In the genomic region with DNA sequence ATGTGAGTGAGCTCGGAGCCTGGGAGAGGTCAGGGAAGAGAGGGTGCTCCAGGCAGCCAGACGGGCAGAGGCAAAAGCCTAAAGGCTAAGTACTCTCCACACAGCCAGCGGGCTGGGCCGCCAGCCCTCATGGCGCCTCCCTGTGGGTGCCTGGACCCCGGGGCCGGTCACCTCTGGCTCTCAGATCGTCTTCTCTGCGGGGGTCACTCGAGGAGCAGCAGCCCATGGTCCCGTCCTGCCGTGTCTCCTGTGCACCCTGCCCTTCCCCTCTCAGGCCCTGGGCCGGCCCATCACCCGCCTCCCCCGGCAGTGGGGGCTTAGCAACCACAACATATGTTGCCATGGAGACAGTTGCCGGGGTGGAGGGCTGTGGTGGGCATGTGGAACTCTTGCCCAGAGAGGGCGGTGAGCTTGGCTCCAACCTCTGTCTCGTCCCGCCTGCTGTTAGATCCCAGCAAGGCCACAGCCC, we compare ENCODE assay signal across 18 cellular contexts. TPM values are rescaled to one million over a fixed set of nuclear protein-coding genes. Genes with fewer than 3 reads are reported as not detected.
DNase-seq lines count a peak whose midpoint lies in the region; ATAC-seq and TF ChIP-seq lines count a peak whose summit lies in the region.
"Had no signal": no experiment of that assay in that cellular context is flagged by ENCODE, and none has a peak within 500 bp of the region (broad histone marks: within the 10 kb centered on the region; RNA-seq: fewer than 3 reads in every experiment).

No MANE protein-coding gene starts in this region.

- no peak overlapping the region for H2AFZ ChIP-seq in SK-N-SH (ENCODE audit: low read depth)

- intact Hi-C loops in tibial artery (cut with DNase I; ENCODE audit: low total_unique reads), result loop anchor here (5.0 kb wide), 2 partner anchors 86 to 136 kb away; partner anchors contain the start of genes CDK9 and TOR2A

- no peak for TF ChIP-seq CTCF in SK-N-SH (IDR thresholded peaks at IDR 0.05)
- no peak for TF ChIP-seq CTCF in nephron progenitor cell (IDR thresholded peaks at IDR 0.05)
- TF ChIP-seq CTCF in tibial artery (IDR thresholded peaks at IDR 0.05), result no peak
- TF ChIP-seq CTCF in omental fat pad (IDR thresholded peaks at IDR 0.05), result no peak

- no peaks in the 10 kb centered on the region for H3K9me2 ChIP-seq in SK-N-SH

- H3K4me3 ChIP-seq in SK-N-SH (ENCODE audit: low read depth in 2 of 2, low read length in 1 of 2), result no peak overlapping the region
- no peak overlapping the region for H3K4me3 ChIP-seq in ectodermal cell (ENCODE audit: insufficient read depth, low read depth, low read length)
- H3K4me3 ChIP-seq in tibial artery, result no peak overlapping the region
- H3K4me3 ChIP-seq: colonic mucosa, upper lobe of right lung had no signal

- H3K27me3 ChIP-seq in SK-N-SH (ENCODE audit: insufficient read depth), result no peaks in the 10 kb centered on the region
- H3K27me3 ChIP-seq in ectodermal cell (ENCODE audit: control insufficient read depth, insufficient read depth, low read length, poor library complexity, severe bottlenecking), result no peaks in the 10 kb centered on the region
- no peaks in the 10 kb centered on the region for H3K27me3 ChIP-seq in tibial artery
- H3K27me3 ChIP-seq: colonic mucosa, upper lobe of right lung had no signal

- no peak overlapping the region for H3K4me3 Mint-ChIP-seq in nephron progenitor cell
- H3K4me3 Mint-ChIP-seq: activated naive CD8-positive, alpha-beta T cell treated with anti-CD3 and anti-CD28 coated beads for 36 hours; activated T-cell treated with anti-CD3 and anti-CD28 coated beads, Interleukin-2, amount 50 U/mL, for 24 hours had no signal

- H3F3A ChIP-seq in SK-N-SH (replicated peaks; ENCODE audit: insufficient read depth), result no peaks in the 10 kb centered on the region

- ATAC-seq in SK-N-SH treated with all-trans-retinoic acid at 6 μM for 48 hours (no peak), omental fat pad (ENCODE audit: low FRiP score) (no peak), HG03432 (IDR thresholded peaks at IDR 0.05; ENCODE audit: unreplicated experiment) (no peak)

- no peak for TF ChIP-seq EP300 in SK-N-SH (IDR thresholded peaks at IDR 0.05; ENCODE audit: borderline replicate concordance in 1 of 2, low read depth in 1 of 2, low read length in 1 of 2)

- no peak for TF ChIP-seq RAD21 in SK-N-SH (IDR thresholded peaks at IDR 0.05; ENCODE audit: low read length)

- 82% methylated on average over 7 of the region's 19 CpGs for WGBS in SK-N-SH (ENCODE audit: low lambda C conversion rate)
- WGBS in ectodermal cell, 2 experiments, result 72 to 80% methylated on average over 19 of the region's 19 CpGs

- H3K4me1 Mint-ChIP-seq in nephron progenitor cell, result peaks cover 60% of the 10 kb centered on the region

- H3K4me2 ChIP-seq in SK-N-SH, result no peak overlapping the region

- H3K27ac Mint-ChIP-seq in nephron progenitor cell, result no peak overlapping the region
- H3K27ac Mint-ChIP-seq: activated naive CD8-positive, alpha-beta T cell treated with anti-CD3 and anti-CD28 coated beads for 36 hours; activated T-cell treated with anti-CD3 and anti-CD28 coated beads, Interleukin-2, amount 50 U/mL, for 24 hours had no signal

- H3K4me1 ChIP-seq in SK-N-SH (ENCODE audit: control insufficient read depth in 1 of 2, insufficient read depth in 2 of 2, low read depth in 1 of 2, low read length in 1 of 2) (peaks cover 9 to 37% of the 10 kb centered on the region in 2 experiments; a peak in 2 of 4 replicates), ectodermal cell (ENCODE audit: control insufficient read depth, insufficient read depth, low read length) (peaks cover 29% of the 10 kb centered on the region), tibial artery (peaks cover 0 to 49% (median 49%) of the 10 kb centered on the region in 4 donors)

- CTCF ChIA-PET in SK-N-SH (lab: Yijun Ruan, JAX), result interaction anchor here (0.6 to 10.6 kb wide), 11 partner anchors 9 to 168 kb away, joined by 3 to 116 read pairs (median 7); partner anchors contain the start of genes CDK9, ENG and TOR2A

- no peaks in the 10 kb centered on the region for H4K20me1 ChIP-seq in SK-N-SH (ENCODE audit: insufficient read depth)

- no peak overlapping the region for H3K9ac ChIP-seq in SK-N-SH

- H3K27ac ChIP-seq in SK-N-SH (ENCODE audit: low read depth in 2 of 2, low read length in 1 of 2) (no peak overlapping the region), ectodermal cell (ENCODE audit: insufficient read depth, low read depth, low read length, poor library complexity, severe bottlenecking) (peak overlapping the region; percentile 6), tibial artery (peak overlapping the region; percentile 76 to 81)

- DNase-seq in SK-N-SH (peak; percentile 77), nephron progenitor cell (peak; percentile 44), tibial artery (no peak), omental fat pad (ENCODE audit: low spot score) (no peak), G401 (ENCODE audit: low spot score) (no peak)
- DNase-seq: activated naive CD8-positive, alpha-beta T cell treated with anti-CD3 and anti-CD28 coated beads for 36 hours; activated T-cell treated with anti-CD3 and anti-CD28 coated beads, Interleukin-2, amount 50 U/mL, for 24 hours; mesendoderm; NCI-H2081; RPMI8226; stimulated activated CD4-positive, alpha-beta T cell treated with anti-CD3 and anti-CD28 coated beads, Interleukin-2, amount 100 ng/mL, for 24 hours; stimulated activated CD8-positive, alpha-beta memory T cell treated with anti-CD3 and anti-CD28 coated beads, Interleukin-4, amount 100 ng/mL, for 48 hours; T-helper 2 cell had no signal

- H3K9me3 ChIP-seq in SK-N-SH (no peaks in the 10 kb centered on the region), ectodermal cell (ENCODE audit: control insufficient read depth, low read length) (no peaks in the 10 kb centered on the region), tibial artery (no peaks in the 10 kb centered on the region)
- H3K9me3 ChIP-seq: colonic mucosa, upper lobe of right lung had no signal

- POLR2A ChIA-PET in SK-N-SH (lab: Yijun Ruan, JAX), result interaction anchor here (0.9 kb wide), 2 partner anchors 11 to 42 kb away, joined by 3 read pairs; no protein-coding TSS in a partner anchor

- H3K36me3 ChIP-seq in SK-N-SH (replicated peaks in 1 of 2; ENCODE audit: control insufficient read depth in 1 of 2, insufficient read depth in 2 of 2, low read length in 1 of 2) (peaks cover 0 to 12% of the 10 kb centered on the region in 2 experiments), ectodermal cell (ENCODE audit: control insufficient read depth, insufficient read depth, low read length) (no peaks in the 10 kb centered on the region), tibial artery (peaks cover 0 to 49% (median 36%) of the 10 kb centered on the region in 3 donors)
- H3K36me3 ChIP-seq: colonic mucosa had no signal

- H3K79me2 ChIP-seq in SK-N-SH (ENCODE audit: insufficient read depth), result peaks cover 7% of the 10 kb centered on the region; the same call in 1 of the 2 replicates

- no peaks in the 10 kb centered on the region for H3K9me3 Mint-ChIP-seq in nephron progenitor cell
- H3K9me3 Mint-ChIP-seq: activated naive CD8-positive, alpha-beta T cell treated with anti-CD3 and anti-CD28 coated beads for 36 hours; activated T-cell treated with anti-CD3 and anti-CD28 coated beads, Interleukin-2, amount 50 U/mL, for 24 hours had no signal

- H3K27me3 Mint-ChIP-seq in nephron progenitor cell (ENCODE audit: low read depth, poor library complexity), result no peaks in the 10 kb centered on the region

- in situ Hi-C loops in G401 (cut with HindIII; ENCODE audit: low sequenced_read_pairs), result no loop called here

- H3K36me3 Mint-ChIP-seq in nephron progenitor cell (ENCODE audit: low read depth), result peaks cover 5% of the 10 kb centered on the region
- H3K36me3 Mint-ChIP-seq: activated naive CD8-positive, alpha-beta T cell treated with anti-CD3 and anti-CD28 coated beads for 36 hours had no signal

RNA-seq across cellular contexts. Expression of gene AK1, which starts 4.2 kb away (rescaled TPM):
- 103 and 125 TPM in 2 replicates for polyA plus RNA-seq in SK-N-SH (2012; rRNA removed)
- polyA plus RNA-seq in SK-N-SH (2012; cell fraction: cytosol; rRNA removed), result 65.8 and 85.2 TPM in 2 replicates
- polyA plus RNA-seq in SK-N-SH (2012; cell fraction: nucleus; rRNA removed), result 98.3 and 147 TPM in 2 replicates
- polyA plus RNA-seq in ectodermal cell (2013, experiment 1 of 4), result 39.2 TPM
- polyA plus RNA-seq in ectodermal cell (2013, experiment 2 of 4), result 27.4 TPM
- polyA plus RNA-seq in ectodermal cell (2013, experiment 3 of 4), result 31.3 TPM
- 35.0 TPM for polyA plus RNA-seq in ectodermal cell (2013, experiment 4 of 4)
- total RNA-seq in omental fat pad, result 10 to 100 TPM; 28.5 to 93.4 (median 54.1) TPM
- total RNA-seq in G401 (2014; rRNA removed; shearing (Covaris generic)), result 46.4 and 62.6 TPM in 2 replicates

RNA-seq across cellular contexts. Expression of gene ENG, which starts 18.8 kb away (rescaled TPM):
- 8.8 and 18.8 TPM in 2 replicates for polyA plus RNA-seq in SK-N-SH (2012; rRNA removed)
- polyA plus RNA-seq in SK-N-SH (2012; cell fraction: cytosol; rRNA removed), result 8.8 and 16.2 TPM in 2 replicates
- 25.8 and 27.5 TPM in 2 replicates for polyA plus RNA-seq in SK-N-SH (2012; cell fraction: nucleus; rRNA removed)
- polyA plus RNA-seq in ectodermal cell (2013, experiment 1 of 4), result 0.46 TPM
- polyA plus RNA-seq in ectodermal cell (2013, experiment 2 of 4), result 0.44 TPM
- polyA plus RNA-seq in ectodermal cell (2013, experiment 3 of 4), result 0.43 TPM
- 0.53 TPM for polyA plus RNA-seq in ectodermal cell (2013, experiment 4 of 4)
- total RNA-seq in omental fat pad, result 100 to 1,000 TPM in 2 of 4 donors, 10 to 100 TPM in 2; 34.3 to 200 (median 120) TPM
- 2.6 and 4.4 TPM in 2 replicates for total RNA-seq in G401 (2014; rRNA removed; shearing (Covaris generic))

RNA-seq across cellular contexts. Expression of gene ST6GALNAC6, which starts 26.1 kb away (rescaled TPM):
- polyA plus RNA-seq in SK-N-SH (2012; rRNA removed), result 34.8 and 47.5 TPM in 2 replicates
- polyA plus RNA-seq in SK-N-SH (2012; cell fraction: cytosol; rRNA removed), result 15.2 and 27.6 TPM in 2 replicates
- polyA plus RNA-seq in SK-N-SH (2012; cell fraction: nucleus; rRNA removed), result 38.6 and 69.7 TPM in 2 replicates
- 33.3 TPM for polyA plus RNA-seq in ectodermal cell (2013, experiment 1 of 4)
- polyA plus RNA-seq in ectodermal cell (2013, experiment 2 of 4), result 31.3 TPM
- 26.3 TPM for polyA plus RNA-seq in ectodermal cell (2013, experiment 3 of 4)
- polyA plus RNA-seq in ectodermal cell (2013, experiment 4 of 4), result 29.3 TPM
- total RNA-seq in omental fat pad, result 100 to 1,000 TPM; 138 to 213 (median 155) TPM
- total RNA-seq in G401 (2014; rRNA removed; shearing (Covaris generic)), result 44.8 and 73.0 TPM in 2 replicates

RNA-seq across cellular contexts. Expression of gene ST6GALNAC4, which starts 43.6 kb away (rescaled TPM):
- 28.4 and 30.2 TPM in 2 replicates for polyA plus RNA-seq in SK-N-SH (2012; rRNA removed)
- 11.0 and 21.1 TPM in 2 replicates for polyA plus RNA-seq in SK-N-SH (2012; cell fraction: cytosol; rRNA removed)
- 29.1 and 30.8 TPM in 2 replicates for polyA plus RNA-seq in SK-N-SH (2012; cell fraction: nucleus; rRNA removed)
- polyA plus RNA-seq in ectodermal cell (2013, experiment 1 of 4), result 8.7 TPM
- 8.1 TPM for polyA plus RNA-seq in ectodermal cell (2013, experiment 2 of 4)
- polyA plus RNA-seq in ectodermal cell (2013, experiment 3 of 4), result 10.3 TPM
- polyA plus RNA-seq in ectodermal cell (2013, experiment 4 of 4), result 10.7 TPM
- 10 to 100 TPM; 26.6 to 78.5 (median 45.0) TPM for total RNA-seq in omental fat pad
- total RNA-seq in G401 (2014; rRNA removed; shearing (Covaris generic)), result 31.9 and 32.8 TPM in 2 replicates

RNA-seq across cellular contexts. Expression of gene PIP5KL1, which starts 57.3 kb away (rescaled TPM):
- 4.0 and 6.1 TPM in 2 replicates for polyA plus RNA-seq in SK-N-SH (2012; rRNA removed)
- 1.7 and 2.5 TPM in 2 replicates for polyA plus RNA-seq in SK-N-SH (2012; cell fraction: cytosol; rRNA removed)
- polyA plus RNA-seq in SK-N-SH (2012; cell fraction: nucleus; rRNA removed), result 40.1 and 41.3 TPM in 2 replicates
- 3.6 TPM for polyA plus RNA-seq in ectodermal cell (2013, experiment 1 of 4)
- 4.1 TPM for polyA plus RNA-seq in ectodermal cell (2013, experiment 2 of 4)
- 3.8 TPM for polyA plus RNA-seq in ectodermal cell (2013, experiment 3 of 4)
- polyA plus RNA-seq in ectodermal cell (2013, experiment 4 of 4), result 6.3 TPM
- total RNA-seq in omental fat pad, result 1 to 10 TPM in 3 of 4 donors, under 1 TPM in 1; 0.82 to 3.0 (median 1.3) TPM
- total RNA-seq in G401 (2014; rRNA removed; shearing (Covaris generic)), result 0.68 and 23.4 TPM in 2 replicates

Comparison
In these comparisons a context has a peak if more than half of its experiments do, and no peak if none do; other contexts are left out.
1. DNase-seq: peak in SK-N-SH (single experiment) and nephron progenitor cell (single experiment); none in tibial artery (0 of 2), omental fat pad (single experiment) and G401 (single experiment).
2. H3K27ac ChIP-seq: peak in ectodermal cell (single experiment) and tibial artery (2 of 2); none in SK-N-SH (0 of 2).